In genomic region chr9:42365244-42365951, GRCh38 we compare ENCODE assay signal across 8 cellular contexts.
DNase-seq lines count a peak whose midpoint lies in the region; ATAC-seq and TF ChIP-seq lines count a peak whose summit lies in the region.
"Not testable (repeated sequence)": the region's sequence is repeated elsewhere in the genome, so short reads cannot be mapped to it uniquely, and the experiment has no call there.

No MANE protein-coding gene starts in this region.

- H3K4me2 ChIP-seq in mammary epithelial cell (ENCODE audit: insufficient read depth, low read depth, low read length): not testable (repeated sequence)

- H3K36me3 ChIP-seq in mammary epithelial cell (ENCODE audit: insufficient read depth, low read length): not testable (repeated sequence)

- H3K4me1 ChIP-seq in mammary epithelial cell (ENCODE audit: insufficient read depth, low read length): not testable (repeated sequence)

- peak overlapping the region; percentile 33 for H3K27ac Mint-ChIP-seq in Calu3 (ENCODE audit: unreplicated experiment)

- H2AFZ ChIP-seq in mammary epithelial cell (ENCODE audit: low read depth, low read length): not testable (repeated sequence)

- not testable (repeated sequence) for H3K79me2 ChIP-seq in mammary epithelial cell (ENCODE audit: insufficient read depth, low read length)

- CTCF ChIA-PET in Calu3 (lab: Charles Lee); mammary epithelial cell (lab: Charles Lee; ENCODE audit: low non-redundant PET): not testable (repeated sequence)

- H3K4me3 ChIP-seq in mammary epithelial cell (replicated peaks in 1 of 3; ENCODE audit: insufficient read depth in 1 of 3, low read depth in 2 of 3, low read length in 3 of 3); skeletal muscle cell (ENCODE audit: low read depth, low read length): not testable (repeated sequence)

- not testable (repeated sequence) for H3K27ac ChIP-seq in mammary epithelial cell (ENCODE audit: insufficient read depth, low read depth, low read length)

- not testable (repeated sequence) for H3K27me3 ChIP-seq in mammary epithelial cell (ENCODE audit: insufficient read depth, low read length)

- not testable (repeated sequence) for H3K36me3 Mint-ChIP-seq in Calu3 (ENCODE audit: insufficient read depth, unreplicated experiment)

- not testable (repeated sequence) for BruUV-seq in Calu3 (replicated peaks; lab: Mats Ljungman, UMichigan); mammary epithelial cell (replicated peaks; lab: Mats Ljungman, UMichigan)

- in situ Hi-C loops in mammary epithelial cell (cut with MboI; ENCODE audit: low sequenced_read_pairs in 2 of 2): not testable (repeated sequence)

- intact Hi-C loops in Calu3 (cut with micrococcal nuclease; ENCODE audit: unreplicated experiment); mammary epithelial cell (cut with micrococcal nuclease): not testable (repeated sequence)

- H3K9ac ChIP-seq in mammary epithelial cell (ENCODE audit: insufficient read depth, low read length): not testable (repeated sequence)

- not testable (repeated sequence) for DNase-seq in Calu3
- DNase-seq in LHCN-M2 (ENCODE audit: low read depth): peak; percentile 89
- peak; percentile 55 for DNase-seq in mammary epithelial cell
- peak; percentile 44 for DNase-seq in inferior parietal cortex (ENCODE audit: extremely low spot score)
- peak; percentile 19 for DNase-seq in skeletal muscle cell (ENCODE audit: low read depth)

- H3K27me3 Mint-ChIP-seq in Calu3 (ENCODE audit: unreplicated experiment): not testable (repeated sequence)

- H3K4me3 Mint-ChIP-seq in Calu3 (ENCODE audit: low read depth, unreplicated experiment): not testable (repeated sequence)

- not testable (repeated sequence) for H4K20me1 ChIP-seq in mammary epithelial cell (ENCODE audit: insufficient read depth, low read length)

- dilution Hi-C loops in mammary epithelial cell (cut with HindIII; ENCODE audit: low sequenced_read_pairs): not testable (repeated sequence)

- 87% methylated on average over 6 of the region's 7 CpGs for WGBS in mammary epithelial cell (ENCODE audit: low coverage, missing lambda C conversion rate)

- H3K9me3 ChIP-seq in mammary epithelial cell (replicated peaks; ENCODE audit: insufficient read depth, low read length): not testable (repeated sequence)

- TF ChIP-seq CTCF in Calu3 (IDR thresholded peaks at IDR 0.05; ENCODE audit: unreplicated experiment); mammary epithelial cell (conservative IDR thresholded peaks at IDR 0.05 in 1 of 2, IDR thresholded peaks at IDR 0.05 in 1 of 2; ENCODE audit: extremely low read depth in 1 of 2, insufficient read depth in 1 of 2, low read depth in 1 of 2, low read length in 2 of 2): not testable (repeated sequence)

- not testable (repeated sequence) for H3K4me1 Mint-ChIP-seq in Calu3 (ENCODE audit: low read depth, unreplicated experiment)

- H3K9me3 Mint-ChIP-seq in Calu3 (ENCODE audit: low read depth, unreplicated experiment): not testable (repeated sequence)

- ATAC-seq in GM19351 (IDR thresholded peaks at IDR 0.05; ENCODE audit: unreplicated experiment): peak; percentile 91
- peak; percentile 93 for ATAC-seq in HG02571 (IDR thresholded peaks at IDR 0.05; ENCODE audit: unreplicated experiment)
- ATAC-seq in HG03108 (IDR thresholded peaks at IDR 0.05; ENCODE audit: unreplicated experiment): peak; percentile 79
